In the genomic region with DNA sequence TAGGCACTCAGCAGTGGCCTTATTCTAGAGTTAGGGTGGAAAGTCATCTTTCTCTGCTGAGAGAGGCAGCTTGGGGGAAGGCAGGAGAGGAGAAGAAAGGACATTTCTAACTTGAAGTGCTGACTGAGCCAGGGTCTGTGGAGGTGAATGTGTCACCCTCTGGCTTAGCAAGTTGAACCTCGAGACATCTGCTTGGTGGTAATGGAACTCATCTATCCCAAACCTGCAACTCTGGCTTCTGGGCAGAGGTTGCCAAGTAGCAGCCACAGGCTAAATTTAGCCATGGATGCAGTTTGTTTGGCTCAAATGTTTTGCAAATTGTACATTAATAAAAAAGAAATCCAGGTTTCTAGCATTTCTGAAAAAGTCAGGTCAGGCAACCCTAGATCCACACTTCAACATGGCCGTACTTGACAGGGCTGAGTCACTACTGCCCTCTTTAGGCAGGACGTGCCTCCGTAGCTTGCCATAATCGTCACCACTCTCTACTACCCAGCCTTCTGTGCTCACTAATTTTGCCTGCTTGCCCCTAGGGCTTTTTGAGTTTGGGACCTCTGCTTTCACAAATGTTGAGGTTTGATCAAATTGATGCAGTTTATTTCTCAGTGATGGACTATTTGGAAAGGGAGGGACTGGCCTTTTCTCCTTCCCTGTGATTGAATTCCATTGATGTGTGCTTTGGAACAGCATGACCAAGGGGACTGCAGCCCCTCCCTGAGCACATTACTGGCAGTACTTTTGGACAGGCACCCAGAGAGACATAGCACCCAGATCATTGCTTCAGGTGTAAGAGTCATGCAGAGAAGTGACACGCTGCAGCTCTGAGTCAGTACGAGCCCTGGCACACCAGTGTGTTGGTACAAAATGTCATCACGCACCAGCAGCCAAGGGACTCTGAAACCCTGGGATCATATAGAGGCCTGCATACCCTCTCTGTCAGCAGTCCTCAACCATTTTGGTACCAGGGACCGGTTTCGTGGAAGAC, we compare ENCODE assay signal across 12 cellular contexts. TPM values are rescaled to one million over a fixed set of nuclear protein-coding genes. Genes with fewer than 3 reads are reported as not detected.
DNase-seq lines count a peak whose midpoint lies in the region; ATAC-seq and TF ChIP-seq lines count a peak whose summit lies in the region.
"Had no signal": no experiment of that assay in that cellular context is flagged by ENCODE, and none has a peak within 500 bp of the region (broad histone marks: within the 10 kb centered on the region; RNA-seq: fewer than 3 reads in every experiment).

No MANE protein-coding gene starts in this region.

- TF ChIP-seq CTCF in AG10803 (conservative IDR thresholded peaks at IDR 0.05; ENCODE audit: low read length) (peak; percentile 39), WTC11 (IDR thresholded peaks at IDR 0.05) (no peak)

- H3K4me3 ChIP-seq in AG10803 (ENCODE audit: low read length), result no peak overlapping the region

- ATAC-seq in WTC11, result peak; percentile 68
- no peak for ATAC-seq in HG03521 (IDR thresholded peaks at IDR 0.05; ENCODE audit: unreplicated experiment)
- ATAC-seq: natural killer cell had no signal

- POLR2A ChIA-PET in WTC11 (lab: Charles Lee), result no interaction called here

- peaks cover 30% of the 10 kb centered on the region for H3K27me3 Mint-ChIP-seq in WTC11 (ENCODE audit: low read depth)

- H3K4me3 Mint-ChIP-seq in WTC11, result no peak overlapping the region
- H3K4me3 Mint-ChIP-seq: natural killer cell had no signal

- H3K36me3 Mint-ChIP-seq in WTC11, result no peaks in the 10 kb centered on the region
- H3K36me3 Mint-ChIP-seq: natural killer cell had no signal

- DNase-seq in AG10803 (ENCODE audit: low read depth), result peak; percentile 52
- DNase-seq in H4 (ENCODE audit: low spot score), result peak; percentile 26
- DNase-seq in WTC11 (ENCODE audit: low spot score), result peak; percentile 23
- peak; percentile 45 to 56 for DNase-seq in lung microvascular endothelial cell (ENCODE audit: low read depth in 2 of 2)
- no peak for DNase-seq in GM19240 (ENCODE audit: insufficient read length, low spot score)
- no peak for DNase-seq in AML-193 (lab: John Stamatoyannopoulos, UW)
- no peak for DNase-seq in NCI-H524 treated with DMSO at 0.1 percent for 48 hours (lab: John Stamatoyannopoulos, UW)
- DNase-seq: activated CD4-positive, alpha-beta T cell treated with anti-CD3 and anti-CD28 coated beads for 48 hours; DMS79 treated with DMSO at 0.1 percent for 48 hours; natural killer cell; NCI-H1417 treated with DMSO at 0.1 percent for 48 hours had no signal

- peaks cover 5% of the 10 kb centered on the region for H3K9me3 Mint-ChIP-seq in WTC11
- H3K9me3 Mint-ChIP-seq: natural killer cell had no signal

- H3K27ac Mint-ChIP-seq in WTC11, result no peak overlapping the region
- H3K27ac Mint-ChIP-seq: natural killer cell had no signal

- CTCF ChIA-PET in WTC11 (lab: Charles Lee), result interaction anchor here (1.0 to 4.1 kb wide), 8 partner anchors 10 to 635 kb away, joined by 3 to 19 read pairs (median 4); no protein-coding TSS in a partner anchor

- peaks cover 25% of the 10 kb centered on the region for H3K4me1 Mint-ChIP-seq in WTC11

TF ChIP-seq in WTC11, 78 proteins besides CTCF, POLR2A, EP300 and RAD21:
- TF ChIP-seq, protein P1, sequence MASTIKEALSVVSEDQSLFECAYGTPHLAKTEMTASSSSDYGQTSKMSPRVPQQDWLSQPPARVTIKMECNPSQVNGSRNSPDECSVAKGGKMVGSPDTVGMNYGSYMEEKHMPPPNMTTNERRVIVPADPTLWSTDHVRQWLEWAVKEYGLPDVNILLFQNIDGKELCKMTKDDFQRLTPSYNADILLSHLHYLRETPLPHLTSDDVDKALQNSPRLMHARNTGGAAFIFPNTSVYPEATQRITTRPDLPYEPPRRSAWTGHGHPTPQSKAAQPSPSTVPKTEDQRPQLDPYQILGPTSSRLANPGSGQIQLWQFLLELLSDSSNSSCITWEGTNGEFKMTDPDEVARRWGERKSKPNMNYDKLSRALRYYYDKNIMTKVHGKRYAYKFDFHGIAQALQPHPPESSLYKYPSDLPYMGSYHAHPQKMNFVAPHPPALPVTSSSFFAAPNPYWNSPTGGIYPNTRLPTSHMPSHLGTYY (CRISPR knock-in tag; IDR thresholded peaks at IDR 0.05), result no peak
- no peak for TF ChIP-seq ZNF416 (CRISPR knock-in tag; IDR thresholded peaks at IDR 0.05)
TF ChIP-seq in WTC11: peak in this region for 0.

RNA-seq across cellular contexts. Expression of gene CDH13, which starts 5.2 kb away (rescaled TPM):
- 0.51 TPM in 1 of 2 replicates, not detected in the other for total RNA-seq in H4 (2014; rRNA removed; shearing (Covaris generic))
- 0.48 to 0.81 TPM (median 0.62 TPM) in 3 replicates for total RNA-seq in WTC11 (2021)
- 14.5 and 23.5 TPM in 2 replicates for total RNA-seq in lung microvascular endothelial cell
- total RNA-seq: natural killer cell had no signal

Comparison
In these comparisons a context has a peak if more than half of its experiments do, and no peak if none do; other contexts are left out.
1. DNase-seq: peak in AG10803 (single experiment), H4 (single experiment), WTC11 (single experiment) and lung microvascular endothelial cell (2 of 2); none in GM19240 (single experiment), AML-193 (0 of 2) and NCI-H524 treated with DMSO at 0.1 percent for 48 hours (single experiment).